Comparison of ENCODE assay signal across 8 cellular contexts in the genomic region with DNA sequence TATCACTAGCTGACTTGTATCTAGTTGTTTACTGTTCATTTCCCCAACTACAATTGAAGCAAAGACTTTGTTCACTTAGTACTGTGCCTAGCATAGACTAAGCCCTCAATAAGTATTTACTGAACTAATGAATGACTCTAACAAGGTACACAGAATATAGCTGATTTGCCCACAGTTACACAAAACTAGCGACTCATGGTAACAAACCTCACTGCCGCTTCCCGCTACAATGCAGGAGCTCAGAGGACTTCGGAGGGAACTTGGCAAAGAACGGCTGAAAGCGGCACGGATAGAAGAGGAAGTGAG. TPM values are rescaled to one million over a fixed set of nuclear protein-coding genes. Genes with fewer than 3 reads are reported as not detected.
DNase-seq lines count a peak whose midpoint lies in the region; ATAC-seq and TF ChIP-seq lines count a peak whose summit lies in the region.

No MANE protein-coding gene starts in this region.

- H3K4me3 Mint-ChIP-seq in activated T-helper 1 cell treated with anti-CD3 and anti-CD28 coated beads, Interleukin-12 subunit alpha, Interleukin-12 subunit beta, Interleukin-2, Interleukin-4 antibody, amounts not matched to agents 30 ng/mL and 10 ng/mL and 1 ng/mL, durations not matched to agents 14 hours and 24 hours and 36 hours: peak overlapping the region; percentile 97

- ATAC-seq in HG03521 (IDR thresholded peaks at IDR 0.05; ENCODE audit: unreplicated experiment): peak; percentile 22
- no peak for ATAC-seq in GM19467 (IDR thresholded peaks at IDR 0.05; ENCODE audit: unreplicated experiment)

- H3K9ac ChIP-seq in iPS-18a (ENCODE audit: low read length): peak overlapping the region; percentile 99

- TF ChIP-seq EP300 in stomach (IDR thresholded peaks at IDR 0.05): no peak

- DNase-seq in BJ (ENCODE audit: low read depth): no peak
- DNase-seq in activated T-helper 1 cell treated with anti-CD3 and anti-CD28 coated beads, Interleukin-12 subunit alpha, Interleukin-12 subunit beta, Interleukin-2, Interleukin-4 antibody, amounts not matched to agents 30 ng/mL and 10 ng/mL and 1 ng/mL, durations not matched to agents 14 hours and 24 hours and 36 hours (ENCODE audit: low spot score): peak; percentile 15
- no peak for DNase-seq in stomach
- DNase-seq in NK-92 (lab: John Stamatoyannopoulos, UW; ENCODE audit: unreplicated experiment): no peak
- DNase-seq in NCI-H1417 (lab: John Stamatoyannopoulos, UW): no peak

- H3K4me1 Mint-ChIP-seq in activated T-helper 1 cell treated with anti-CD3 and anti-CD28 coated beads, Interleukin-12 subunit alpha, Interleukin-12 subunit beta, Interleukin-2, Interleukin-4 antibody, amounts not matched to agents 30 ng/mL and 10 ng/mL and 1 ng/mL, durations not matched to agents 14 hours and 24 hours and 36 hours (ENCODE audit: low read depth): peaks cover 30% of the 10 kb centered on the region

- H3K4me3 ChIP-seq in BJ (ENCODE audit: low read depth, low read length): peak overlapping the region; percentile 84
- H3K4me3 ChIP-seq in iPS-18a (ENCODE audit: low read length): peak overlapping the region; percentile 100
- H3K4me3 ChIP-seq in stomach: peak overlapping the region; percentile 63 to 94 (median 84)

- H3K27me3 ChIP-seq in BJ (ENCODE audit: control insufficient read depth, insufficient read depth, low read length): no peaks in the 10 kb centered on the region
- no peaks in the 10 kb centered on the region for H3K27me3 ChIP-seq in iPS-18a (ENCODE audit: control insufficient read depth, insufficient read depth, low read length)
- no peaks in the 10 kb centered on the region for H3K27me3 ChIP-seq in stomach

- H3K27ac ChIP-seq in iPS-18a (ENCODE audit: low read length): peak overlapping the region; percentile 98
- H3K27ac ChIP-seq in stomach: peak overlapping the region; percentile 89 to 97 (median 93)

- H3K4me1 ChIP-seq in iPS-18a (ENCODE audit: control insufficient read depth, low read depth, low read length): no peaks in the 10 kb centered on the region
- H3K4me1 ChIP-seq in stomach: peaks cover 28 to 55% (median 40%) of the 10 kb centered on the region in 4 donors

- no peaks in the 10 kb centered on the region; the same call in none of the 2 replicates for H3K36me3 ChIP-seq in BJ (ENCODE audit: control insufficient read depth, insufficient read depth, low read length)
- peaks cover 4% of the 10 kb centered on the region for H3K36me3 ChIP-seq in iPS-18a (ENCODE audit: control insufficient read depth, low read depth, low read length)
- peaks cover 6 to 24% (median 20%) of the 10 kb centered on the region in 4 donors for H3K36me3 ChIP-seq in stomach

- no peaks in the 10 kb centered on the region for H3K9me3 Mint-ChIP-seq in activated T-helper 1 cell treated with anti-CD3 and anti-CD28 coated beads, Interleukin-12 subunit alpha, Interleukin-12 subunit beta, Interleukin-2, Interleukin-4 antibody, amounts not matched to agents 30 ng/mL and 10 ng/mL and 1 ng/mL, durations not matched to agents 14 hours and 24 hours and 36 hours

- CTCF ChIA-PET in BJ (lab: Yijun Ruan, JAX): interaction anchor here (1.0 to 6.8 kb wide), 7 partner anchors 11 to 236 kb away, joined by 4 to 63 read pairs (median 4); a partner anchor contains a TSS

- intact Hi-C loops in activated T-helper 1 cell treated with anti-CD3 and anti-CD28 coated beads, Interleukin-12 subunit alpha, Interleukin-12 subunit beta, Interleukin-2, Interleukin-4 antibody, amounts not matched to agents 30 ng/mL and 10 ng/mL and 1 ng/mL, durations not matched to agents 14 hours and 24 hours and 36 hours (cut with micrococcal nuclease): loop anchor here (1.0 to 10.0 kb wide), 10 partner anchors 49 to 1296 kb away; a partner anchor contains a TSS
- intact Hi-C loops in stomach (cut with DNase I; ENCODE audit: low total_unique reads): no loop called here

- 0 to 2% (median 0%) methylated on average over 7 of the region's 7 CpGs for WGBS in stomach, 5 donors

- POLR2A ChIA-PET in BJ (lab: Charles Lee): no interaction called here

- H3K27me3 Mint-ChIP-seq in activated T-helper 1 cell treated with anti-CD3 and anti-CD28 coated beads, Interleukin-12 subunit alpha, Interleukin-12 subunit beta, Interleukin-2, Interleukin-4 antibody, amounts not matched to agents 30 ng/mL and 10 ng/mL and 1 ng/mL, durations not matched to agents 14 hours and 24 hours and 36 hours (ENCODE audit: insufficient read depth): peaks cover 12% of the 10 kb centered on the region

- H3K27ac Mint-ChIP-seq in activated T-helper 1 cell treated with anti-CD3 and anti-CD28 coated beads, Interleukin-12 subunit alpha, Interleukin-12 subunit beta, Interleukin-2, Interleukin-4 antibody, amounts not matched to agents 30 ng/mL and 10 ng/mL and 1 ng/mL, durations not matched to agents 14 hours and 24 hours and 36 hours: peak overlapping the region; percentile 98

- no peak for TF ChIP-seq POLR2A in stomach (IDR thresholded peaks at IDR 0.05)

- H3K9me3 ChIP-seq in iPS-18a (ENCODE audit: control insufficient read depth, low read depth, low read length) (no peaks in the 10 kb centered on the region), stomach (no peaks in the 10 kb centered on the region)

- peaks cover 19% of the 10 kb centered on the region for H3K36me3 Mint-ChIP-seq in activated T-helper 1 cell treated with anti-CD3 and anti-CD28 coated beads, Interleukin-12 subunit alpha, Interleukin-12 subunit beta, Interleukin-2, Interleukin-4 antibody, amounts not matched to agents 30 ng/mL and 10 ng/mL and 1 ng/mL, durations not matched to agents 14 hours and 24 hours and 36 hours (ENCODE audit: low read depth)

- TF ChIP-seq CTCF in BJ (IDR thresholded peaks at IDR 0.05; ENCODE audit: insufficient read depth, low read depth, low read length) (no peak), stomach (IDR thresholded peaks at IDR 0.05) (no peak)

RNA-seq across cellular contexts. Expression of a gene that starts 0.5 kb away (rescaled TPM):
- 72.0 and 121 TPM in 2 replicates for polyA plus RNA-seq in BJ (2011; rRNA removed)
- polyA minus RNA-seq in BJ (2011; rRNA and poly(A)+ RNA removed): 88.1 and 105 TPM in 2 replicates
- total RNA-seq in activated T-helper 1 cell treated with anti-CD3 and anti-CD28 coated beads, Interleukin-12 subunit alpha, Interleukin-12 subunit beta, Interleukin-2, Interleukin-4 antibody, amounts not matched to agents 30 ng/mL and 10 ng/mL and 1 ng/mL, durations not matched to agents 14 hours and 24 hours and 36 hours: 206 and 219 TPM in 2 replicates
- 100 to 1,000 TPM in 3 of 5 donors, 10 to 100 TPM in 2; 70.1 to 176 (median 111) TPM for total RNA-seq in stomach
- 10 to 100 TPM; 15.9 to 28.6 (median 21.2) TPM for polyA plus RNA-seq in stomach

RNA-seq across cellular contexts. Expression of a gene that starts 16.6 kb away (rescaled TPM):
- polyA plus RNA-seq in BJ (2011; rRNA removed) (0.13 and 0.23 TPM in 2 replicates), stomach (1 to 10 TPM in 1 of 3 donors, under 1 TPM in 2; 0.15 to 1.4 (median 0.23) TPM)
- 0.09 and 0.10 TPM in 2 replicates for polyA minus RNA-seq in BJ (2011; rRNA and poly(A)+ RNA removed)
- total RNA-seq in activated T-helper 1 cell treated with anti-CD3 and anti-CD28 coated beads, Interleukin-12 subunit alpha, Interleukin-12 subunit beta, Interleukin-2, Interleukin-4 antibody, amounts not matched to agents 30 ng/mL and 10 ng/mL and 1 ng/mL, durations not matched to agents 14 hours and 24 hours and 36 hours: not detected in 2 replicates
- 1 to 10 TPM in 1 of 5 donors, not detected in 4; 9.7 TPM for total RNA-seq in stomach

RNA-seq across cellular contexts. Expression of a gene that starts 48.9 kb away (rescaled TPM):
- 5.5 and 10.6 TPM in 2 replicates for polyA plus RNA-seq in BJ (2011; rRNA removed)
- 21.8 and 25.9 TPM in 2 replicates for polyA minus RNA-seq in BJ (2011; rRNA and poly(A)+ RNA removed)
- total RNA-seq in activated T-helper 1 cell treated with anti-CD3 and anti-CD28 coated beads, Interleukin-12 subunit alpha, Interleukin-12 subunit beta, Interleukin-2, Interleukin-4 antibody, amounts not matched to agents 30 ng/mL and 10 ng/mL and 1 ng/mL, durations not matched to agents 14 hours and 24 hours and 36 hours: 41.4 and 42.8 TPM in 2 replicates
- total RNA-seq in stomach: 10 to 100 TPM in 1 of 5 donors, 1 to 10 TPM in 1, under 1 TPM in 2, not detected in 1; 0.58 to 12.2 (median 2.0) TPM
- polyA plus RNA-seq in stomach: 1 to 10 TPM in 2 of 3 donors, under 1 TPM in 1; 0.15 to 2.2 (median 1.2) TPM

RNA-seq across cellular contexts. Expression of a gene that starts 51.0 kb away (rescaled TPM):
- not detected in 2 replicates for polyA plus RNA-seq in BJ (2011; rRNA removed)
- not detected in 2 replicates for polyA minus RNA-seq in BJ (2011; rRNA and poly(A)+ RNA removed)
- not detected in 2 replicates for total RNA-seq in activated T-helper 1 cell treated with anti-CD3 and anti-CD28 coated beads, Interleukin-12 subunit alpha, Interleukin-12 subunit beta, Interleukin-2, Interleukin-4 antibody, amounts not matched to agents 30 ng/mL and 10 ng/mL and 1 ng/mL, durations not matched to agents 14 hours and 24 hours and 36 hours
- total RNA-seq in stomach: under 1 TPM in 1 of 5 donors, not detected in 4; 0.92 TPM
- 1 to 10 TPM; 2.1 to 5.4 (median 2.4) TPM for polyA plus RNA-seq in stomach
